27 cellular contexts compared by ENCODE assay signal in the genomic region with DNA sequence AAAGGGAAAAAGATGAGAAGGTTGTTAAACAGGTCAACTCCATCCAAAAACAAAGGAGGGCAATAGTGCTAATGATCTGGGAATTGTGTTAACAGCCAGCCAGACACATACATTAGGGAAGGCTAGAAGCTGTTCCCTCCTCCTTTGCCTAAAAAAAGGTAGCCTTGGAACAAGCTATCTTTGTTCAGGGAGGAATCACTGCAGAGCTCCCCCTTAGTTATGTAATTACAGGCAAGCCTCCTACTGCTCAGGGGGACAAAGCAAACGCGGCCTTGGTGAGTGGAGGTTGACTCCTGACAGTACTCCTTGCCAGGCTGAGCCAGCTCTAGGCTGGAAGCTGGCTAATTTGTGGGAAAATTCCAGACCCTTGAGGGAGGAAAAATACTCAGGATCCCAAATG.
A peak's percentile ranks its signal among the peaks of the same experiment; 100 is the strongest.
DNase-seq lines count a peak whose midpoint lies in the region; ATAC-seq and TF ChIP-seq lines count a peak whose summit lies in the region.
"Had no signal": no experiment of that assay in that cellular context is flagged by ENCODE, and none has a peak within 500 bp of the region (broad histone marks: within the 10 kb centered on the region; RNA-seq: fewer than 3 reads in every experiment).

No MANE protein-coding gene starts in this region.

- no peaks in the 10 kb centered on the region for H3K36me3 ChIP-seq in neural progenitor cell
- no peaks in the 10 kb centered on the region for H3K36me3 ChIP-seq in CD8-positive, alpha-beta memory T cell (ENCODE audit: insufficient read depth, low read length)
- H3K36me3 ChIP-seq: breast epithelium, colonic mucosa, esophagus squamous epithelium had no signal

- H3K27me3 ChIP-seq in neural progenitor cell, result peaks cover 7% of the 10 kb centered on the region
- no peaks in the 10 kb centered on the region for H3K27me3 ChIP-seq in CD8-positive, alpha-beta memory T cell (ENCODE audit: insufficient read depth, low read length, poor library complexity, severe bottlenecking)
- H3K27me3 ChIP-seq: BLaER1 treated with 17β-estradiol and CSF1 and Interleukin-3, amounts not matched to agents 10 nM and 100 nM; breast epithelium; colonic mucosa; esophagus squamous epithelium had no signal

- H3K27ac Mint-ChIP-seq in neural progenitor cell, result no peak overlapping the region
- no peak overlapping the region for H3K27ac Mint-ChIP-seq in activated CD4-positive, alpha-beta memory T cell treated with anti-CD3 and anti-CD28 coated beads, Interleukin-2, amount 10 ng/mL, durations not matched to agents 7 days and 5 days
- peak overlapping the region in 3 of 8 donors; percentile 18 to 86 (median 64) for H3K27ac Mint-ChIP-seq in CD8-positive, alpha-beta memory T cell
- H3K27ac Mint-ChIP-seq: activated CD4-positive, alpha-beta T cell treated with anti-CD3 and anti-CD28 coated beads for 36 hours; activated naive CD4-positive, alpha-beta T cell treated with anti-CD3 and anti-CD28 coated beads for 36 hours had no signal

- no peaks in the 10 kb centered on the region for H3K9me3 ChIP-seq in neural progenitor cell (ENCODE audit: low read depth)
- no peaks in the 10 kb centered on the region for H3K9me3 ChIP-seq in CD8-positive, alpha-beta memory T cell (ENCODE audit: low read length)
- H3K9me3 ChIP-seq: breast epithelium, colonic mucosa, esophagus squamous epithelium had no signal

- H3K9ac ChIP-seq in neural progenitor cell, result no peak overlapping the region
- H3K9ac ChIP-seq: BLaER1 treated with 17β-estradiol and CSF1 and Interleukin-3, amounts not matched to agents 10 nM and 100 nM had no signal

- peak; percentile 75 for DNase-seq in ELF-1 (ENCODE audit: low read depth, low spot score)
- DNase-seq in NCI-H2227 treated with DMSO at 0.1 percent for 48 hours (lab: John Stamatoyannopoulos, UW), result peak; percentile 17
- peak; percentile 85 for DNase-seq in iPS DF 4.7 (ENCODE audit: extremely low read depth, low spot score)
- peak; percentile 56 for DNase-seq in neural progenitor cell (ENCODE audit: low spot score)
- DNase-seq in activated CD4-positive, alpha-beta memory T cell treated with anti-CD3 and anti-CD28 coated beads, Interleukin-2, amount 10 ng/mL, durations not matched to agents 7 days and 5 days, result no peak
- DNase-seq in left lobe of liver (ENCODE audit: low spot score), result no peak
- DNase-seq in CD8-positive, alpha-beta memory T cell, result no peak
- no peak for DNase-seq in SW 1271 (lab: John Stamatoyannopoulos, UW)
- DNase-seq: ACHN; activated CD4-positive, alpha-beta T cell treated with anti-CD3 and anti-CD28 coated beads for 36 hours; activated naive CD4-positive, alpha-beta T cell treated with anti-CD3 and anti-CD28 coated beads for 36 hours; activated T-cell treated with anti-CD3 and anti-CD28 coated beads, Interleukin-2, amount 50 U/mL, for 48 hours; colonic mucosa; EL; esophagus squamous epithelium; kidney glomerular epithelial cell; mammary epithelial cell; NCI-H1436 treated with DMSO at 0.1 percent for 48 hours; NCI-H2107; NCI-H510A treated with DMSO at 0.1 percent for 48 hours; SIG-M5; T-cell had no signal

- no peak for ATAC-seq in left lobe of liver
- ATAC-seq: activated CD4-positive, alpha-beta T cell treated with anti-CD3 and anti-CD28 coated beads for 36 hours; K562; Panc1; T-cell had no signal

- CTCF ChIA-PET in activated CD4-positive, alpha-beta memory T cell treated with anti-CD3 and anti-CD28 coated beads, Interleukin-2, amount 10 ng/mL, durations not matched to agents 7 days and 5 days (lab: Charles Lee), result no interaction called here
- CTCF ChIA-PET in CD8-positive, alpha-beta memory T cell (lab: Charles Lee), result no interaction called here

- POLR2A ChIA-PET in activated CD4-positive, alpha-beta memory T cell treated with anti-CD3 and anti-CD28 coated beads, Interleukin-2, amount 10 ng/mL, durations not matched to agents 7 days and 5 days (lab: Charles Lee), result no interaction called here
- POLR2A ChIA-PET in CD8-positive, alpha-beta memory T cell (lab: Charles Lee), result no interaction called here

- no peaks in the 10 kb centered on the region for H3K36me3 Mint-ChIP-seq in neural progenitor cell
- H3K36me3 Mint-ChIP-seq in activated CD4-positive, alpha-beta memory T cell treated with anti-CD3 and anti-CD28 coated beads, Interleukin-2, amount 10 ng/mL, durations not matched to agents 7 days and 5 days (ENCODE audit: low read depth), result no peaks in the 10 kb centered on the region
- peaks cover 0 to 14% (median 11%) of the 10 kb centered on the region in 3 donors for H3K36me3 Mint-ChIP-seq in CD8-positive, alpha-beta memory T cell
- H3K36me3 Mint-ChIP-seq: T-cell had no signal

- H3K4me2 ChIP-seq in neural progenitor cell, result peak overlapping the region; percentile 33

- H3K4me3 ChIP-seq in neural progenitor cell, result no peak overlapping the region
- H3K4me3 ChIP-seq in CD8-positive, alpha-beta memory T cell (ENCODE audit: low read length), result no peak overlapping the region
- H3K4me3 ChIP-seq: BLaER1 treated with 17β-estradiol and CSF1 and Interleukin-3, amounts not matched to agents 10 nM and 100 nM; breast epithelium; colonic mucosa; esophagus squamous epithelium; K562; skin epidermis had no signal

- H3K4me1 Mint-ChIP-seq in neural progenitor cell, result peaks cover 10% of the 10 kb centered on the region
- peaks cover 17% of the 10 kb centered on the region for H3K4me1 Mint-ChIP-seq in activated CD4-positive, alpha-beta memory T cell treated with anti-CD3 and anti-CD28 coated beads, Interleukin-2, amount 10 ng/mL, durations not matched to agents 7 days and 5 days
- peaks cover 42 to 68% (median 65%) of the 10 kb centered on the region in 3 donors for H3K4me1 Mint-ChIP-seq in CD8-positive, alpha-beta memory T cell

- no peak for TF ChIP-seq CTCF in neural progenitor cell (IDR thresholded peaks at IDR 0.05)

- peaks cover 13% of the 10 kb centered on the region for H3F3A ChIP-seq in neural progenitor cell (ENCODE audit: low read depth)

- H4K20me1 ChIP-seq in neural progenitor cell (ENCODE audit: low read depth), result no peaks in the 10 kb centered on the region
- H4K20me1 ChIP-seq: BLaER1 treated with 17β-estradiol and CSF1 and Interleukin-3, amounts not matched to agents 10 nM and 100 nM had no signal

- H3K27me3 Mint-ChIP-seq in neural progenitor cell (ENCODE audit: insufficient read depth, low read depth), result no peaks in the 10 kb centered on the region
- H3K27me3 Mint-ChIP-seq in activated CD4-positive, alpha-beta memory T cell treated with anti-CD3 and anti-CD28 coated beads, Interleukin-2, amount 10 ng/mL, durations not matched to agents 7 days and 5 days, result no peaks in the 10 kb centered on the region
- H3K27me3 Mint-ChIP-seq in CD8-positive, alpha-beta memory T cell, result no peaks in the 10 kb centered on the region
- H3K27me3 Mint-ChIP-seq: activated CD4-positive, alpha-beta T cell treated with anti-CD3 and anti-CD28 coated beads for 36 hours; T-cell had no signal

- no peak overlapping the region for H2AFZ ChIP-seq in neural progenitor cell (replicated peaks)

- H3K9me3 Mint-ChIP-seq in neural progenitor cell, result peaks cover 3% of the 10 kb centered on the region
- no peaks in the 10 kb centered on the region for H3K9me3 Mint-ChIP-seq in activated CD4-positive, alpha-beta memory T cell treated with anti-CD3 and anti-CD28 coated beads, Interleukin-2, amount 10 ng/mL, durations not matched to agents 7 days and 5 days
- H3K9me3 Mint-ChIP-seq in CD8-positive, alpha-beta memory T cell, result peaks cover 0 to 5% (median 2%) of the 10 kb centered on the region in 5 donors
- H3K9me3 Mint-ChIP-seq: T-cell had no signal

- H3K27ac ChIP-seq in neural progenitor cell, result no peak overlapping the region
- no peak overlapping the region for H3K27ac ChIP-seq in CD8-positive, alpha-beta memory T cell (ENCODE audit: low read depth, low read length)
- H3K27ac ChIP-seq: breast epithelium, colonic mucosa, esophagus squamous epithelium had no signal

- H3K79me2 ChIP-seq in neural progenitor cell (ENCODE audit: low read depth), result no peaks in the 10 kb centered on the region

- peaks cover 10% of the 10 kb centered on the region for H3K4me1 ChIP-seq in neural progenitor cell
- H3K4me1 ChIP-seq in CD8-positive, alpha-beta memory T cell (ENCODE audit: insufficient read depth, low read length), result peaks cover 10% of the 10 kb centered on the region
- H3K4me1 ChIP-seq: breast epithelium, colonic mucosa, esophagus squamous epithelium had no signal

- H3K4me3 Mint-ChIP-seq in neural progenitor cell, result no peak overlapping the region
- H3K4me3 Mint-ChIP-seq in activated CD4-positive, alpha-beta memory T cell treated with anti-CD3 and anti-CD28 coated beads, Interleukin-2, amount 10 ng/mL, durations not matched to agents 7 days and 5 days, result no peak overlapping the region
- H3K4me3 Mint-ChIP-seq in CD8-positive, alpha-beta memory T cell, result no peak overlapping the region
- H3K4me3 Mint-ChIP-seq: activated CD4-positive, alpha-beta T cell treated with anti-CD3 and anti-CD28 coated beads for 36 hours; activated naive CD4-positive, alpha-beta T cell treated with anti-CD3 and anti-CD28 coated beads for 36 hours; T-cell had no signal

Comparison
In these comparisons a context has a peak if more than half of its experiments do, and no peak if none do; other contexts are left out.
1. DNase-seq: peak in ELF-1 (single experiment), NCI-H2227 treated with DMSO at 0.1 percent for 48 hours (single experiment), iPS DF 4.7 (single experiment) and neural progenitor cell (single experiment); none in activated CD4-positive, alpha-beta memory T cell treated with anti-CD3 and anti-CD28 coated beads, Interleukin-2, amount 10 ng/mL, durations not matched to agents 7 days and 5 days (single experiment), left lobe of liver (single experiment), CD8-positive, alpha-beta memory T cell (0 of 5) and SW 1271 (0 of 2).